ENCODE assay signal across 1 cellular context in the genomic region with DNA sequence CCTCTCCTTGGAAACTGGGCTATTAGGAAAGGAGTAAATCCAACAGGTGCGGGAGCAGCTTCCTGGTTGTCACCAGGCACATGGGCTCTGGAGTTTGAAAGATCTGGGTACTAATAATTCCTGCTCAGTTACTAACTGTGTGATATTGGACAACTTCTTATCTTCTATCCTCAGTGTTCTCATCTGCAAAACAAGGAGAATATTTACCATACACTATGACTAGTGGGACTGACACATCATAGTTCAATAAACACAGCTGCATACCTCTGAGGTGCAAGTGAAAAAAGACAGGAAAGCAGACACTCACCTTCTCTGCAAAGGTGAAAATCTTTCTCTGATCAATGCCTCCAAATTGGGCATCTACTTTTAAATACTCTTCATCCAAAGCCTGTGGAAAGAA.
TF ChIP-seq lines count a peak whose summit lies in the region.

No MANE protein-coding gene starts in this region.

TF ChIP-seq in GM23338, 12 proteins besides CTCF, POLR2A, EP300 and RAD21:
- TF ChIP-seq, protein P1, sequence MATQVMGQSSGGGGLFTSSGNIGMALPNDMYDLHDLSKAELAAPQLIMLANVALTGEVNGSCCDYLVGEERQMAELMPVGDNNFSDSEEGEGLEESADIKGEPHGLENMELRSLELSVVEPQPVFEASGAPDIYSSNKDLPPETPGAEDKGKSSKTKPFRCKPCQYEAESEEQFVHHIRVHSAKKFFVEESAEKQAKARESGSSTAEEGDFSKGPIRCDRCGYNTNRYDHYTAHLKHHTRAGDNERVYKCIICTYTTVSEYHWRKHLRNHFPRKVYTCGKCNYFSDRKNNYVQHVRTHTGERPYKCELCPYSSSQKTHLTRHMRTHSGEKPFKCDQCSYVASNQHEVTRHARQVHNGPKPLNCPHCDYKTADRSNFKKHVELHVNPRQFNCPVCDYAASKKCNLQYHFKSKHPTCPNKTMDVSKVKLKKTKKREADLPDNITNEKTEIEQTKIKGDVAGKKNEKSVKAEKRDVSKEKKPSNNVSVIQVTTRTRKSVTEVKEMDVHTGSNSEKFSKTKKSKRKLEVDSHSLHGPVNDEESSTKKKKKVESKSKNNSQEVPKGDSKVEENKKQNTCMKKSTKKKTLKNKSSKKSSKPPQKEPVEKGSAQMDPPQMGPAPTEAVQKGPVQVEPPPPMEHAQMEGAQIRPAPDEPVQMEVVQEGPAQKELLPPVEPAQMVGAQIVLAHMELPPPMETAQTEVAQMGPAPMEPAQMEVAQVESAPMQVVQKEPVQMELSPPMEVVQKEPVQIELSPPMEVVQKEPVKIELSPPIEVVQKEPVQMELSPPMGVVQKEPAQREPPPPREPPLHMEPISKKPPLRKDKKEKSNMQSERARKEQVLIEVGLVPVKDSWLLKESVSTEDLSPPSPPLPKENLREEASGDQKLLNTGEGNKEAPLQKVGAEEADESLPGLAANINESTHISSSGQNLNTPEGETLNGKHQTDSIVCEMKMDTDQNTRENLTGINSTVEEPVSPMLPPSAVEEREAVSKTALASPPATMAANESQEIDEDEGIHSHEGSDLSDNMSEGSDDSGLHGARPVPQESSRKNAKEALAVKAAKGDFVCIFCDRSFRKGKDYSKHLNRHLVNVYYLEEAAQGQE (IDR thresholded peaks at IDR 0.05; ENCODE audit: unreplicated experiment) = no peak
- TF ChIP-seq STAT1 (IDR thresholded peaks at IDR 0.05; ENCODE audit: unreplicated experiment) (no peak), EZH2 (IDR thresholded peaks at IDR 0.05; ENCODE audit: low read depth, unreplicated experiment) (no peak), EZH2phosphoT487 (IDR thresholded peaks at IDR 0.05; ENCODE audit: unreplicated experiment) (peak; percentile 4)
- TF ChIP-seq, protein P2, sequence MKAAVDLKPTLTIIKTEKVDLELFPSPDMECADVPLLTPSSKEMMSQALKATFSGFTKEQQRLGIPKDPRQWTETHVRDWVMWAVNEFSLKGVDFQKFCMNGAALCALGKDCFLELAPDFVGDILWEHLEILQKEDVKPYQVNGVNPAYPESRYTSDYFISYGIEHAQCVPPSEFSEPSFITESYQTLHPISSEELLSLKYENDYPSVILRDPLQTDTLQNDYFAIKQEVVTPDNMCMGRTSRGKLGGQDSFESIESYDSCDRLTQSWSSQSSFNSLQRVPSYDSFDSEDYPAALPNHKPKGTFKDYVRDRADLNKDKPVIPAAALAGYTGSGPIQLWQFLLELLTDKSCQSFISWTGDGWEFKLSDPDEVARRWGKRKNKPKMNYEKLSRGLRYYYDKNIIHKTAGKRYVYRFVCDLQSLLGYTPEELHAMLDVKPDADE (IDR thresholded peaks at IDR 0.05) = no peak
